Comparison of ENCODE assay signal across 19 cellular contexts in the genomic region with DNA sequence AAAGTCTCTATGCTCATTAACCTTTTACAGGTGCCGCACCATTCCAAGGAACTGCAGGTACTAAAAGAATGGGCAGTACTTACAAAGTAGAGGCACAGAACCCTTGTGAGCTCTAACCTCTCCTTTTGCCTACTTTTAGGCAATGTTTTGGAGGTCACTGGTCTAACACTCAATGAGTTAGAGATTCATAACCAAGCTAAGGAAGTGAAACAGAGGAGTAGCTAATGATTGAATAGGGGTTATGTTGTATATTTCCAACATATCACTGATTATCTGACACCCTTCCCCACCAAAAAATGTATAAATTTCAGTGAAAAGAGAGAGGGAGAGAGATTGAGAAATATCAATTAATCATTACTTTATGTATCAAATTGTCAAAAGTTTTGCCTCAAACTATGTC.
DNase-seq lines count a peak whose midpoint lies in the region; ATAC-seq, FAIRE-seq and TF ChIP-seq lines count a peak whose summit lies in the region.
"Had no signal": no experiment of that assay in that cellular context is flagged by ENCODE, and none has a peak within 500 bp of the region (broad histone marks: within the 10 kb centered on the region; RNA-seq: fewer than 3 reads in every experiment).

No MANE protein-coding gene starts in this region.

- H2BK15ac ChIP-seq in H1 (ENCODE audit: low read length): no peak overlapping the region

- H2BK5ac ChIP-seq in H1 (ENCODE audit: low read depth, low read length): no peak overlapping the region

- TF ChIP-seq CTCF in H1 (IDR thresholded peaks at IDR 0.05; ENCODE audit: control extremely low read depth in 1 of 3, insufficient read depth in 1 of 3, low read depth in 1 of 3, low read length in 3 of 3): no peak
- TF ChIP-seq CTCF in psoas muscle (IDR thresholded peaks at IDR 0.05): no peak

- no peak overlapping the region for H3K23ac ChIP-seq in H1 (ENCODE audit: insufficient read length)

- POLR2A ChIA-PET in H1 (lab: Charles Lee; ENCODE audit: partially characterized antibody): no interaction called here

- no peak overlapping the region for H3K27ac ChIP-seq in H1 (ENCODE audit: low read depth, low read length)
- no peak overlapping the region for H3K27ac ChIP-seq in psoas muscle
- H3K27ac ChIP-seq: 22Rv1 had no signal

- H3K14ac ChIP-seq in H1 (ENCODE audit: insufficient read length): no peak overlapping the region

- no peak overlapping the region for H2AFZ ChIP-seq in H1 (ENCODE audit: low read length)
- H2AFZ ChIP-seq: GM23338 had no signal

- CTCF ChIA-PET in H1 (lab: Charles Lee; ENCODE audit: partially characterized antibody): interaction anchor here (1.2 kb wide), 1 partner anchor 27 kb away, joined by 3 read pairs; no protein-coding TSS in a partner anchor

- FAIRE-seq in H1 (lab: Jason Lieb, UNC): peak; percentile 60
- FAIRE-seq: D721Med, G401.6, GM12892 had no signal

- no peak for TF ChIP-seq EP300 in H1 (IDR thresholded peaks at IDR 0.05; ENCODE audit: borderline replicate concordance in 1 of 2, low read depth in 2 of 2, low read length in 2 of 2)

- no peak overlapping the region for H3K4me2 ChIP-seq in H1 (ENCODE audit: insufficient read depth in 1 of 2, low read depth in 2 of 2, low read length in 2 of 2)
- H3K4me2 ChIP-seq: GM23338 had no signal

- no peak overlapping the region for H4K91ac ChIP-seq in H1 (replicated peaks; ENCODE audit: insufficient read length, low read length)

- TF ChIP-seq POLR2A in GM18505 (IDR thresholded peaks at IDR 0.05; ENCODE audit: borderline replicate concordance, extremely low read depth, insufficient read depth, insufficient read length) (no peak), H1 (IDR thresholded peaks at IDR 0.05; ENCODE audit: control extremely low read depth in 1 of 2, low read depth in 2 of 2, low read length in 2 of 2) (no peak)

- H3K9me3 ChIP-seq in H1 (ENCODE audit: insufficient read depth in 2 of 2, low read depth in 1 of 2, low read length in 1 of 2): no peaks in the 10 kb centered on the region
- H3K9me3 ChIP-seq in psoas muscle: no peaks in the 10 kb centered on the region

- 95% methylated on average over 1 of the region's 1 CpG; no CpG with 5 or more reads in 1 of the 2 experiments for WGBS in H1 (ENCODE audit: extremely low coverage in 1 of 2, insufficient coverage in 1 of 2, insufficient read length in 1 of 2, insufficient replicate concordance in 2 of 2, low coverage in 1 of 2, low lambda C conversion rate in 2 of 2, missing lambda C conversion rate in 1 of 2), 2 experiments
- WGBS in psoas muscle, 3 donors: 100% methylated on average over 1 of the region's 1 CpG

- H4K8ac ChIP-seq in H1 (ENCODE audit: extremely low read depth, insufficient read depth, low read length): no peak overlapping the region

- no peak overlapping the region for H3K56ac ChIP-seq in H1 (replicated peaks; ENCODE audit: insufficient read length, low read depth, low read length)

- H2BK12ac ChIP-seq in H1 (ENCODE audit: low read depth, low read length): no peak overlapping the region

- no peaks in the 10 kb centered on the region for H3K23me2 ChIP-seq in H1 (ENCODE audit: low read depth, low read length)

- H4K20me1 ChIP-seq in H1 (replicated peaks in 1 of 2; ENCODE audit: control insufficient read depth in 1 of 2, insufficient read depth in 2 of 2, low read length in 2 of 2): no peaks in the 10 kb centered on the region

- TF ChIP-seq RAD21 in H1 (IDR thresholded peaks at IDR 0.05 in 1 of 2, conservative IDR thresholded peaks at IDR 0.05 in 1 of 2; ENCODE audit: low read depth in 2 of 2, low read length in 2 of 2): no peak

- no peak overlapping the region for H2BK120ac ChIP-seq in H1 (replicated peaks; ENCODE audit: low read depth, low read length)

- no peak overlapping the region for H2BK20ac ChIP-seq in H1 (ENCODE audit: low read length)

- H3K36me3 ChIP-seq in H1 (ENCODE audit: control insufficient read depth in 2 of 4, insufficient read depth in 4 of 4, low read length in 3 of 4): no peaks in the 10 kb centered on the region
- H3K36me3 ChIP-seq in psoas muscle (ENCODE audit: insufficient read depth in 1 of 2, low read depth in 1 of 2): no peaks in the 10 kb centered on the region

- no peaks in the 10 kb centered on the region for H3K79me1 ChIP-seq in H1 (ENCODE audit: low read depth, low read length)

- H3K9ac ChIP-seq in H1 (replicated peaks in 1 of 4; ENCODE audit: extremely low read depth in 1 of 4, low read depth in 3 of 4, low read length in 3 of 4): no peak overlapping the region

- no peak overlapping the region for H2AK5ac ChIP-seq in H1 (ENCODE audit: low read depth, low read length)

- no peak overlapping the region for H4K5ac ChIP-seq in H1 (ENCODE audit: insufficient read length, low read depth, low read length)

- H3K4me1 ChIP-seq in H1 (replicated peaks in 1 of 4; ENCODE audit: control insufficient read depth in 3 of 4, insufficient read depth in 4 of 4, low read length in 3 of 4) (no peaks in the 10 kb centered on the region), psoas muscle (no peaks in the 10 kb centered on the region)

- ATAC-seq in GM18505 (IDR thresholded peaks at IDR 0.05; ENCODE audit: unreplicated experiment): peak; percentile 86
- ATAC-seq in HG02970 (IDR thresholded peaks at IDR 0.05; ENCODE audit: low FRiP score, unreplicated experiment): peak; percentile 64
- ATAC-seq in HG03354 (IDR thresholded peaks at IDR 0.05; ENCODE audit: poor library complexity, severe bottlenecking, unreplicated experiment): peak; percentile 81
- no peak for ATAC-seq in psoas muscle
- no peak for ATAC-seq in GM19035 (IDR thresholded peaks at IDR 0.05; ENCODE audit: unreplicated experiment)
- ATAC-seq: CD8-positive, alpha-beta T cell; GM23338 had no signal

- H3K79me2 ChIP-seq in H1 (ENCODE audit: control insufficient read depth in 1 of 2, insufficient read depth in 2 of 2, low read length in 2 of 2): no peaks in the 10 kb centered on the region

- H3K4me3 ChIP-seq in H1 (ENCODE audit: extremely low read depth in 1 of 4, insufficient read depth in 2 of 4, low read depth in 3 of 4, low read length in 4 of 4) (no peak overlapping the region), psoas muscle (no peak overlapping the region)
- H3K4me3 ChIP-seq: GM23338 had no signal

- no peak overlapping the region for H3K4ac ChIP-seq in H1 (replicated peaks; ENCODE audit: insufficient read length, low read depth, low read length)

- no peak overlapping the region for H3K18ac ChIP-seq in H1 (ENCODE audit: extremely low read depth, low read length)

- intact Hi-C loops in psoas muscle (cut with DNase I): no loop called here

- H3K27me3 ChIP-seq in H1 (replicated peaks in 1 of 4; ENCODE audit: control insufficient read depth in 3 of 4, extremely low read depth in 1 of 4, insufficient read depth in 3 of 4, low read length in 3 of 4) (no peaks in the 10 kb centered on the region), psoas muscle (ENCODE audit: insufficient read depth in 3 of 3, low read length in 2 of 3) (no peaks in the 10 kb centered on the region)

- no peak for DNase-seq in H1 (ENCODE audit: low read depth in 1 of 2, low spot score in 2 of 2)
- DNase-seq in activated effector memory CD4-positive, alpha-beta T cell treated with anti-CD3 and anti-CD28 coated beads, Interleukin-2, amount 50 U/mL, for 16 hours: no peak
- DNase-seq in psoas muscle: no peak
- DNase-seq: CD8-positive, alpha-beta T cell; COR-L47; DMS153; DMS79 treated with DMSO at 0.1 percent for 48 hours; EL; H9; KG1 had no signal

TF ChIP-seq in H1, 55 proteins besides CTCF, POLR2A, EP300 and RAD21:
- TF ChIP-seq CHD2 (IDR thresholded peaks at IDR 0.05; ENCODE audit: low read length) (no peak), HDAC6 (IDR thresholded peaks at IDR 0.05; ENCODE audit: low read depth, low read length) (no peak), SIX5 (IDR thresholded peaks at IDR 0.05; ENCODE audit: low read depth, low read length) (no peak), HDAC2 (IDR thresholded peaks at IDR 0.05; ENCODE audit: borderline replicate concordance in 1 of 2, low read depth in 2 of 2, low read length in 2 of 2) (no peak), SAP30 (IDR thresholded peaks at IDR 0.05; ENCODE audit: insufficient read depth, insufficient replicate concordance, low read length) (no peak), BCL11A (IDR thresholded peaks at IDR 0.05; ENCODE audit: low read depth in 2 of 2, low read length in 2 of 2) (no peak), NRF1 (IDR thresholded peaks at IDR 0.05; ENCODE audit: low read depth, low read length) (no peak), SP2 (IDR thresholded peaks at IDR 0.05; ENCODE audit: low read length) (no peak), BACH1 (IDR thresholded peaks at IDR 0.05; ENCODE audit: low read length) (no peak), PHF8 (conservative IDR thresholded peaks at IDR 0.05; ENCODE audit: low read depth, low read length) (no peak), TBP (IDR thresholded peaks at IDR 0.05; ENCODE audit: low read depth, low read length) (no peak), CBX5 (IDR thresholded peaks at IDR 0.05; ENCODE audit: low read depth, low read length) (no peak), SIRT6 (IDR thresholded peaks at IDR 0.05; ENCODE audit: low read length) (no peak), KDM1A (IDR thresholded peaks at IDR 0.05; ENCODE audit: borderline replicate concordance, low read length) (no peak), SP1 (IDR thresholded peaks at IDR 0.05; ENCODE audit: low read depth, low read length) (no peak), FOSL1 (IDR thresholded peaks at IDR 0.05; ENCODE audit: insufficient read depth, low read depth, low read length) (no peak), CBX8 (IDR thresholded peaks at IDR 0.05; ENCODE audit: borderline replicate concordance, low read depth, low read length) (no peak), CTBP2 (IDR thresholded peaks at IDR 0.05; ENCODE audit: borderline replicate concordance, insufficient read depth, insufficient read length, low read length) (no peak)
- TF ChIP-seq, protein P1, sequence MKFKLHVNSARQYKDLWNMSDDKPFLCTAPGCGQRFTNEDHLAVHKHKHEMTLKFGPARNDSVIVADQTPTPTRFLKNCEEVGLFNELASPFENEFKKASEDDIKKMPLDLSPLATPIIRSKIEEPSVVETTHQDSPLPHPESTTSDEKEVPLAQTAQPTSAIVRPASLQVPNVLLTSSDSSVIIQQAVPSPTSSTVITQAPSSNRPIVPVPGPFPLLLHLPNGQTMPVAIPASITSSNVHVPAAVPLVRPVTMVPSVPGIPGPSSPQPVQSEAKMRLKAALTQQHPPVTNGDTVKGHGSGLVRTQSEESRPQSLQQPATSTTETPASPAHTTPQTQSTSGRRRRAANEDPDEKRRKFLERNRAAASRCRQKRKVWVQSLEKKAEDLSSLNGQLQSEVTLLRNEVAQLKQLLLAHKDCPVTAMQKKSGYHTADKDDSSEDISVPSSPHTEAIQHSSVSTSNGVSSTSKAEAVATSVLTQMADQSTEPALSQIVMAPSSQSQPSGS (IDR thresholded peaks at IDR 0.05; ENCODE audit: low read length): no peak

Comparison
In these comparisons a context has a peak if more than half of its experiments do, and no peak if none do; other contexts are left out.
1. ATAC-seq: peak in GM18505 (single experiment), HG02970 (single experiment) and HG03354 (single experiment); none in psoas muscle (0 of 4) and GM19035 (single experiment).